Comparison of ENCODE assay signal across 8 cellular contexts in genomic region chr3:27360113-27361078, GRCh38. TPM values are rescaled to one million over a fixed set of nuclear protein-coding genes. Genes with fewer than 3 reads are reported as not detected.
DNase-seq lines count a peak whose midpoint lies in the region; ATAC-seq and FAIRE-seq lines count a peak whose summit lies in the region.

No MANE protein-coding gene starts in this region.

- H3K4me1 Mint-ChIP-seq in activated T-cell treated with anti-CD3 and anti-CD28 coated beads, Interleukin-2, amount 50 U/mL, for 24 hours (ENCODE audit: low read depth), result peaks cover 22% of the 10 kb centered on the region

- H3K27ac Mint-ChIP-seq in activated T-cell treated with anti-CD3 and anti-CD28 coated beads, Interleukin-2, amount 50 U/mL, for 24 hours, result no peak overlapping the region

- H3K9me3 Mint-ChIP-seq in activated T-cell treated with anti-CD3 and anti-CD28 coated beads, Interleukin-2, amount 50 U/mL, for 24 hours, result no peaks in the 10 kb centered on the region

- H3K36me3 Mint-ChIP-seq in activated T-cell treated with anti-CD3 and anti-CD28 coated beads, Interleukin-2, amount 50 U/mL, for 24 hours (ENCODE audit: low read depth), result no peaks in the 10 kb centered on the region

- DNase-seq in NCI-H526 treated with DMSO at 0.1 percent for 48 hours (lab: John Stamatoyannopoulos, UW) (peak; percentile 46), left ventricle myocardium superior (no peak)
- DNase-seq in activated T-cell treated with anti-CD3 and anti-CD28 coated beads, Interleukin-2, amount 50 U/mL, for 24 hours, result no peak
- no peak for DNase-seq in stimulated activated CD4-positive, alpha-beta T cell treated with anti-CD3 and anti-CD28 coated beads, Interleukin-4, amount 100 ng/mL, for 4 hours
- DNase-seq in activated CD4-positive, CD25-positive, alpha-beta regulatory T cell treated with anti-CD3 and anti-CD28 coated beads, Interleukin-2, amount 50 U/mL, for 72 hours, result no peak

- H3K27me3 Mint-ChIP-seq in activated T-cell treated with anti-CD3 and anti-CD28 coated beads, Interleukin-2, amount 50 U/mL, for 24 hours, result no peaks in the 10 kb centered on the region

- no peak overlapping the region for H3K4me3 Mint-ChIP-seq in activated T-cell treated with anti-CD3 and anti-CD28 coated beads, Interleukin-2, amount 50 U/mL, for 24 hours

- peak; percentile 74 for FAIRE-seq in islet of Langerhans (lab: Jason Lieb, UNC)

- ATAC-seq in GM18520 (IDR thresholded peaks at IDR 0.05; ENCODE audit: unreplicated experiment) (peak; percentile 41), HG03025 (IDR thresholded peaks at IDR 0.05; ENCODE audit: low FRiP score, unreplicated experiment) (peak; percentile 42), left ventricle myocardium superior (no peak)

- intact Hi-C loops in left ventricle myocardium superior (cut with micrococcal nuclease), result no loop called here

RNA-seq across cellular contexts. Expression of gene NEK10, which starts 8.8 kb away (rescaled TPM):
- 16.9 TPM for total RNA-seq in left ventricle myocardium superior
